Comparison of ENCODE assay signal across 2 cellular contexts in the genomic region with DNA sequence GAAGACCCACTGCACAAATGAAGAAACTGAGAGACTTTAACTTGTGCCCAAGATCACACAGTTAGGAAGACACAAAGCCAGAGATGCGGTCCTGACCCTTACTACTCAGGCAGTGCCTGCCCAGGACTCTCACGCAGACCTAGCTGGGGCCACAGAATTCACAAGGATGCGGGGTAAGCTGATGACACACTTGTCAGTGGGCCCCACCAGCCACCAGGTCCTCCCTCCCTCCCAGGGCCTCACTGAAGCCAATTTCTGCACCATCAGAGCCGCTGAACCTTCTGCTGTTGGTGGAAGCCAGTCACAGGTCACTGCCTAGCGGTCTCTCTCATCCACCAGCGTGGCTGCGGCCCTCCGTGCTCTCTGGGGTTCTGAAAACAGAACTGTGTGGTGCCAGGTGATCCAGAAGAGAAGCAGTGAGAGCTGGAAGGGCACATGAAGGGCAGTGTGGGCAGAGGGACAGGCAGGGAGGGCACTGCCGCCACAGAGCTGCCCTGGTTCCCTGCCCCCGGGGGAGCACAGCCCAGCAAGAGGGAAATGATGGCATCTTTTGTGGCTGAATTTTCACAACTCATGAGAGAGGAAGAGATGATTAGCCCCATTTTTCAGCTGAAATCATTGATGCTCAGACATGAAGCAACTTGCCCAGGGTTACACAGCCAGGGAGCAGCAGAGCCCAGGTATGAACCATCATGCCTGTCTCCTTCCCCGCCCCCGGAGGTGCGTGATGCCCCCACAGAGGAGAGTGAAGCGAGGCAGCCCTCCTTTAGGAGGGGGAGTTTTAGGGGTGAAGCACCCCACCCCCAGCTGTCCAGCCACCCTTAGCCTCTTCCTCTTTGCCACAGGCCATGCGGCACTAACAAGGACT.
TF ChIP-seq lines count a peak whose summit lies in the region.

No MANE protein-coding gene starts in this region.

TF ChIP-seq in HEK293, 187 proteins besides CTCF, POLR2A, EP300 and RAD21:
- TF ChIP-seq, protein P1, sequence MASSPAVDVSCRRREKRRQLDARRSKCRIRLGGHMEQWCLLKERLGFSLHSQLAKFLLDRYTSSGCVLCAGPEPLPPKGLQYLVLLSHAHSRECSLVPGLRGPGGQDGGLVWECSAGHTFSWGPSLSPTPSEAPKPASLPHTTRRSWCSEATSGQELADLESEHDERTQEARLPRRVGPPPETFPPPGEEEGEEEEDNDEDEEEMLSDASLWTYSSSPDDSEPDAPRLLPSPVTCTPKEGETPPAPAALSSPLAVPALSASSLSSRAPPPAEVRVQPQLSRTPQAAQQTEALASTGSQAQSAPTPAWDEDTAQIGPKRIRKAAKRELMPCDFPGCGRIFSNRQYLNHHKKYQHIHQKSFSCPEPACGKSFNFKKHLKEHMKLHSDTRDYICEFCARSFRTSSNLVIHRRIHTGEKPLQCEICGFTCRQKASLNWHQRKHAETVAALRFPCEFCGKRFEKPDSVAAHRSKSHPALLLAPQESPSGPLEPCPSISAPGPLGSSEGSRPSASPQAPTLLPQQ (tag by site-specific recombination; IDR thresholded peaks at IDR 0.05): peak; percentile 78
- TF ChIP-seq ZNF610 (tag by site-specific recombination; IDR thresholded peaks at IDR 0.05; ENCODE audit: borderline replicate concordance): no peak
- no peak for TF ChIP-seq ZNF114 (tag by site-specific recombination; IDR thresholded peaks at IDR 0.05)
- no peak for TF ChIP-seq ZNF629 (tag by site-specific recombination; IDR thresholded peaks at IDR 0.05)
- peak; percentile 53; the same call in 1 of the 2 replicates for TF ChIP-seq ZFP69B (tag by site-specific recombination; IDR thresholded peaks at IDR 0.05)
- TF ChIP-seq ZNF184 (tag by site-specific recombination; IDR thresholded peaks at IDR 0.05): no peak
- TF ChIP-seq ZNF701 (tag by site-specific recombination; IDR thresholded peaks at IDR 0.05): no peak

TF ChIP-seq in GM12878, 131 proteins besides CTCF, POLR2A, EP300 and RAD21 (continued from another document):
- TF ChIP-seq, protein P2, sequence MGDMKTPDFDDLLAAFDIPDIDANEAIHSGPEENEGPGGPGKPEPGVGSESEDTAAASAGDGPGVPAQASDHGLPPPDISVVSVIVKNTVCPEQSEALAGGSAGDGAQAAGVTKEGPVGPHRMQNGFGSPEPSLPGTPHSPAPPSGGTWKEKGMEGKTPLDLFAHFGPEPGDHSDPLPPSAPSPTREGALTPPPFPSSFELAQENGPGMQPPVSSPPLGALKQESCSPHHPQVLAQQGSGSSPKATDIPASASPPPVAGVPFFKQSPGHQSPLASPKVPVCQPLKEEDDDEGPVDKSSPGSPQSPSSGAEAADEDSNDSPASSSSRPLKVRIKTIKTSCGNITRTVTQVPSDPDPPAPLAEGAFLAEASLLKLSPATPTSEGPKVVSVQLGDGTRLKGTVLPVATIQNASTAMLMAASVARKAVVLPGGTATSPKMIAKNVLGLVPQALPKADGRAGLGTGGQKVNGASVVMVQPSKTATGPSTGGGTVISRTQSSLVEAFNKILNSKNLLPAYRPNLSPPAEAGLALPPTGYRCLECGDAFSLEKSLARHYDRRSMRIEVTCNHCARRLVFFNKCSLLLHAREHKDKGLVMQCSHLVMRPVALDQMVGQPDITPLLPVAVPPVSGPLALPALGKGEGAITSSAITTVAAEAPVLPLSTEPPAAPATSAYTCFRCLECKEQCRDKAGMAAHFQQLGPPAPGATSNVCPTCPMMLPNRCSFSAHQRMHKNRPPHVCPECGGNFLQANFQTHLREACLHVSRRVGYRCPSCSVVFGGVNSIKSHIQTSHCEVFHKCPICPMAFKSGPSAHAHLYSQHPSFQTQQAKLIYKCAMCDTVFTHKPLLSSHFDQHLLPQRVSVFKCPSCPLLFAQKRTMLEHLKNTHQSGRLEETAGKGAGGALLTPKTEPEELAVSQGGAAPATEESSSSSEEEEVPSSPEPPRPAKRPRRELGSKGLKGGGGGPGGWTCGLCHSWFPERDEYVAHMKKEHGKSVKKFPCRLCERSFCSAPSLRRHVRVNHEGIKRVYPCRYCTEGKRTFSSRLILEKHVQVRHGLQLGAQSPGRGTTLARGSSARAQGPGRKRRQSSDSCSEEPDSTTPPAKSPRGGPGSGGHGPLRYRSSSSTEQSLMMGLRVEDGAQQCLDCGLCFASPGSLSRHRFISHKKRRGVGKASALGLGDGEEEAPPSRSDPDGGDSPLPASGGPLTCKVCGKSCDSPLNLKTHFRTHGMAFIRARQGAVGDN (IDR thresholded peaks at IDR 0.05): no peak
- no peak for TF ChIP-seq BRCA1 (IDR thresholded peaks at IDR 0.05; ENCODE audit: low read depth, low read length)
- TF ChIP-seq, protein P3, sequence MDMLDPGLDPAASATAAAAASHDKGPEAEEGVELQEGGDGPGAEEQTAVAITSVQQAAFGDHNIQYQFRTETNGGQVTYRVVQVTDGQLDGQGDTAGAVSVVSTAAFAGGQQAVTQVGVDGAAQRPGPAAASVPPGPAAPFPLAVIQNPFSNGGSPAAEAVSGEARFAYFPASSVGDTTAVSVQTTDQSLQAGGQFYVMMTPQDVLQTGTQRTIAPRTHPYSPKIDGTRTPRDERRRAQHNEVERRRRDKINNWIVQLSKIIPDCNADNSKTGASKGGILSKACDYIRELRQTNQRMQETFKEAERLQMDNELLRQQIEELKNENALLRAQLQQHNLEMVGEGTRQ (IDR thresholded peaks at IDR 0.05; ENCODE audit: borderline replicate concordance, low read depth, low read length): no peak
- no peak for TF ChIP-seq ETV6 (conservative IDR thresholded peaks at IDR 0.05 in 1 of 2, IDR thresholded peaks at IDR 0.05 in 1 of 2; ENCODE audit: borderline replicate concordance in 1 of 2, low read depth in 1 of 2)
- no peak for TF ChIP-seq GATAD2B (conservative IDR thresholded peaks at IDR 0.05; ENCODE audit: low read depth)
- TF ChIP-seq, protein P4, sequence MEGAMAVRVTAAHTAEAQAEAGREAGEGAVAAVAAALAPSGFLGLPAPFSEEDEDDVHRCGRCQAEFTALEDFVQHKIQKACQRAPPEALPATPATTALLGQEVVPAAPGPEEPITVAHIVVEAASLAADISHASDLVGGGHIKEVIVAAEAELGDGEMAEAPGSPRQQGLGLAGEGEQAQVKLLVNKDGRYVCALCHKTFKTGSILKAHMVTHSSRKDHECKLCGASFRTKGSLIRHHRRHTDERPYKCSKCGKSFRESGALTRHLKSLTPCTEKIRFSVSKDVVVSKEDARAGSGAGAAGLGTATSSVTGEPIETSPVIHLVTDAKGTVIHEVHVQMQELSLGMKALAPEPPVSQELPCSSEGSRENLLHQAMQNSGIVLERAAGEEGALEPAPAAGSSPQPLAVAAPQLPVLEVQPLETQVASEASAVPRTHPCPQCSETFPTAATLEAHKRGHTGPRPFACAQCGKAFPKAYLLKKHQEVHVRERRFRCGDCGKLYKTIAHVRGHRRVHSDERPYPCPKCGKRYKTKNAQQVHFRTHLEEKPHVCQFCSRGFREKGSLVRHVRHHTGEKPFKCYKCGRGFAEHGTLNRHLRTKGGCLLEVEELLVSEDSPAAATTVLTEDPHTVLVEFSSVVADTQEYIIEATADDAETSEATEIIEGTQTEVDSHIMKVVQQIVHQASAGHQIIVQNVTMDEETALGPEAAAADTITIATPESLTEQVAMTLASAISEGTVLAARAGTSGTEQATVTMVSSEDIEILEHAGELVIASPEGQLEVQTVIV (IDR thresholded peaks at IDR 0.05; ENCODE audit: borderline replicate concordance, partially characterized antibody): no peak
- no peak for TF ChIP-seq YY1 (IDR thresholded peaks at IDR 0.05; ENCODE audit: low read depth, low read length)
- TF ChIP-seq JUNB (IDR thresholded peaks at IDR 0.05): no peak
- TF ChIP-seq ZNF217 (IDR thresholded peaks at IDR 0.05): no peak
- TF ChIP-seq, protein P5, sequence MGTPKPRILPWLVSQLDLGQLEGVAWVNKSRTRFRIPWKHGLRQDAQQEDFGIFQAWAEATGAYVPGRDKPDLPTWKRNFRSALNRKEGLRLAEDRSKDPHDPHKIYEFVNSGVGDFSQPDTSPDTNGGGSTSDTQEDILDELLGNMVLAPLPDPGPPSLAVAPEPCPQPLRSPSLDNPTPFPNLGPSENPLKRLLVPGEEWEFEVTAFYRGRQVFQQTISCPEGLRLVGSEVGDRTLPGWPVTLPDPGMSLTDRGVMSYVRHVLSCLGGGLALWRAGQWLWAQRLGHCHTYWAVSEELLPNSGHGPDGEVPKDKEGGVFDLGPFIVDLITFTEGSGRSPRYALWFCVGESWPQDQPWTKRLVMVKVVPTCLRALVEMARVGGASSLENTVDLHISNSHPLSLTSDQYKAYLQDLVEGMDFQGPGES (IDR thresholded peaks at IDR 0.05): no peak
- TF ChIP-seq BHLHE40 (IDR thresholded peaks at IDR 0.05; ENCODE audit: borderline replicate concordance in 1 of 2, low read depth in 2 of 2, low read length in 1 of 2): no peak
- TF ChIP-seq, protein P6, sequence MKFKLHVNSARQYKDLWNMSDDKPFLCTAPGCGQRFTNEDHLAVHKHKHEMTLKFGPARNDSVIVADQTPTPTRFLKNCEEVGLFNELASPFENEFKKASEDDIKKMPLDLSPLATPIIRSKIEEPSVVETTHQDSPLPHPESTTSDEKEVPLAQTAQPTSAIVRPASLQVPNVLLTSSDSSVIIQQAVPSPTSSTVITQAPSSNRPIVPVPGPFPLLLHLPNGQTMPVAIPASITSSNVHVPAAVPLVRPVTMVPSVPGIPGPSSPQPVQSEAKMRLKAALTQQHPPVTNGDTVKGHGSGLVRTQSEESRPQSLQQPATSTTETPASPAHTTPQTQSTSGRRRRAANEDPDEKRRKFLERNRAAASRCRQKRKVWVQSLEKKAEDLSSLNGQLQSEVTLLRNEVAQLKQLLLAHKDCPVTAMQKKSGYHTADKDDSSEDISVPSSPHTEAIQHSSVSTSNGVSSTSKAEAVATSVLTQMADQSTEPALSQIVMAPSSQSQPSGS (IDR thresholded peaks at IDR 0.05; ENCODE audit: low read length): no peak
- TF ChIP-seq HCFC1 (IDR thresholded peaks at IDR 0.05; ENCODE audit: low read length): no peak
- TF ChIP-seq, protein P7, sequence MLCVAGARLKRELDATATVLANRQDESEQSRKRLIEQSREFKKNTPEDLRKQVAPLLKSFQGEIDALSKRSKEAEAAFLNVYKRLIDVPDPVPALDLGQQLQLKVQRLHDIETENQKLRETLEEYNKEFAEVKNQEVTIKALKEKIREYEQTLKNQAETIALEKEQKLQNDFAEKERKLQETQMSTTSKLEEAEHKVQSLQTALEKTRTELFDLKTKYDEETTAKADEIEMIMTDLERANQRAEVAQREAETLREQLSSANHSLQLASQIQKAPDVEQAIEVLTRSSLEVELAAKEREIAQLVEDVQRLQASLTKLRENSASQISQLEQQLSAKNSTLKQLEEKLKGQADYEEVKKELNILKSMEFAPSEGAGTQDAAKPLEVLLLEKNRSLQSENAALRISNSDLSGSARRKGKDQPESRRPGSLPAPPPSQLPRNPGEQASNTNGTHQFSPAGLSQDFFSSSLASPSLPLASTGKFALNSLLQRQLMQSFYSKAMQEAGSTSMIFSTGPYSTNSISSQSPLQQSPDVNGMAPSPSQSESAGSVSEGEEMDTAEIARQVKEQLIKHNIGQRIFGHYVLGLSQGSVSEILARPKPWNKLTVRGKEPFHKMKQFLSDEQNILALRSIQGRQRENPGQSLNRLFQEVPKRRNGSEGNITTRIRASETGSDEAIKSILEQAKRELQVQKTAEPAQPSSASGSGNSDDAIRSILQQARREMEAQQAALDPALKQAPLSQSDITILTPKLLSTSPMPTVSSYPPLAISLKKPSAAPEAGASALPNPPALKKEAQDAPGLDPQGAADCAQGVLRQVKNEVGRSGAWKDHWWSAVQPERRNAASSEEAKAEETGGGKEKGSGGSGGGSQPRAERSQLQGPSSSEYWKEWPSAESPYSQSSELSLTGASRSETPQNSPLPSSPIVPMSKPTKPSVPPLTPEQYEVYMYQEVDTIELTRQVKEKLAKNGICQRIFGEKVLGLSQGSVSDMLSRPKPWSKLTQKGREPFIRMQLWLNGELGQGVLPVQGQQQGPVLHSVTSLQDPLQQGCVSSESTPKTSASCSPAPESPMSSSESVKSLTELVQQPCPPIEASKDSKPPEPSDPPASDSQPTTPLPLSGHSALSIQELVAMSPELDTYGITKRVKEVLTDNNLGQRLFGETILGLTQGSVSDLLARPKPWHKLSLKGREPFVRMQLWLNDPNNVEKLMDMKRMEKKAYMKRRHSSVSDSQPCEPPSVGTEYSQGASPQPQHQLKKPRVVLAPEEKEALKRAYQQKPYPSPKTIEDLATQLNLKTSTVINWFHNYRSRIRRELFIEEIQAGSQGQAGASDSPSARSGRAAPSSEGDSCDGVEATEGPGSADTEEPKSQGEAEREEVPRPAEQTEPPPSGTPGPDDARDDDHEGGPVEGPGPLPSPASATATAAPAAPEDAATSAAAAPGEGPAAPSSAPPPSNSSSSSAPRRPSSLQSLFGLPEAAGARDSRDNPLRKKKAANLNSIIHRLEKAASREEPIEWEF (IDR thresholded peaks at IDR 0.05; ENCODE audit: insufficient replicate concordance, low read depth, low read length): no peak
